Comparison of ENCODE assay signal across 10 cellular contexts in genomic region chr14:36518586-36519430, GRCh38. TPM values are rescaled to one million over a fixed set of nuclear protein-coding genes. Genes with fewer than 3 reads are reported as not detected.
A peak's percentile ranks its signal among the peaks of the same experiment; 100 is the strongest.
DNase-seq lines count a peak whose midpoint lies in the region; ATAC-seq, FAIRE-seq and TF ChIP-seq lines count a peak whose summit lies in the region.
"Had no signal": no experiment of that assay in that cellular context is flagged by ENCODE, and none has a peak within 500 bp of the region (broad histone marks: within the 10 kb centered on the region; RNA-seq: fewer than 3 reads in every experiment).

No MANE protein-coding gene starts in this region.

- CTCF ChIA-PET in endothelial cell of umbilical vein (lab: Charles Lee) (interaction anchor here (1.0 to 1.5 kb wide), 3 partner anchors 19 to 423 kb away, joined by 3 to 4 read pairs (median 3); no protein-coding TSS in a partner anchor), HEK293T (lab: Yijun Ruan, JAX) (interaction anchor here (0.7 to 1.5 kb wide), 2 partner anchors 29 to 449 kb away, joined by 3 to 5 read pairs; no protein-coding TSS in a partner anchor)

- no peak overlapping the region for H3K4me2 ChIP-seq in endothelial cell of umbilical vein (ENCODE audit: insufficient read depth, low read length)

- H3K4me3 ChIP-seq in endothelial cell of umbilical vein (replicated peaks in 1 of 3; ENCODE audit: insufficient read depth in 1 of 3, low read depth in 1 of 3, low read length in 3 of 3) (no peak overlapping the region), gastrocnemius medialis (peak overlapping the region; percentile 23 to 57 (median 28))

- no peaks in the 10 kb centered on the region for H3K36me3 ChIP-seq in endothelial cell of umbilical vein (ENCODE audit: control insufficient read depth in 2 of 2, extremely low read depth in 1 of 2, insufficient read depth in 2 of 2, low read length in 2 of 2)
- H3K36me3 ChIP-seq in gastrocnemius medialis = no peaks in the 10 kb centered on the region

- no peak overlapping the region for H3K27ac ChIP-seq in endothelial cell of umbilical vein (ENCODE audit: insufficient read depth, low read depth, low read length)
- no peak overlapping the region for H3K27ac ChIP-seq in gastrocnemius medialis

- no peak for TF ChIP-seq CTCF in endothelial cell of umbilical vein (IDR thresholded peaks at IDR 0.05; ENCODE audit: extremely low read depth in 1 of 2, insufficient read depth in 1 of 2, low read depth in 1 of 2, low read length in 2 of 2)
- TF ChIP-seq CTCF in gastrocnemius medialis (IDR thresholded peaks at IDR 0.05 in 4 of 5, conservative IDR thresholded peaks at IDR 0.05 in 1 of 5) = no peak

- intact Hi-C loops in endothelial cell of umbilical vein (cut with micrococcal nuclease) = no loop called here
- intact Hi-C loops in gastrocnemius medialis (cut with DNase I; ENCODE audit: low total_unique reads) = loop anchor here (10.0 kb wide), 1 partner anchor 136 kb away; no protein-coding TSS in a partner anchor

- H3K4me1 ChIP-seq in endothelial cell of umbilical vein (ENCODE audit: control insufficient read depth, extremely low read depth, insufficient read depth, low read length) = peaks cover 6% of the 10 kb centered on the region
- peaks cover 20 to 31% of the 10 kb centered on the region in 2 donors for H3K4me1 ChIP-seq in gastrocnemius medialis

- H3K27me3 ChIP-seq in endothelial cell of umbilical vein (ENCODE audit: control insufficient read depth in 2 of 2, insufficient read depth in 2 of 2, low read length in 2 of 2) (peaks cover 90 to 99% of the 10 kb centered on the region in 2 experiments), gastrocnemius medialis (peaks cover 96 to 98% (median 98%) of the 10 kb centered on the region in 3 donors)

- dilution Hi-C loops in endothelial cell of umbilical vein (cut with MboI; ENCODE audit: extremely low pct_ligation_motif_present, low sequenced_read_pairs) = no loop called here

- no peak for TF ChIP-seq POLR2A in endothelial cell of umbilical vein (IDR thresholded peaks at IDR 0.05; ENCODE audit: low read depth, low read length)
- no peak for TF ChIP-seq POLR2A in gastrocnemius medialis (IDR thresholded peaks at IDR 0.05)

- H3K9ac ChIP-seq in endothelial cell of umbilical vein (replicated peaks; ENCODE audit: extremely low read depth, insufficient read depth, low read length) = no peak overlapping the region

- POLR2A ChIA-PET in endothelial cell of umbilical vein (lab: Charles Lee) (no interaction called here), HEK293T (lab: Yijun Ruan, JAX) (no interaction called here)

- no peaks in the 10 kb centered on the region for H3K9me1 ChIP-seq in endothelial cell of umbilical vein (replicated peaks; ENCODE audit: control insufficient read depth, extremely low read depth, insufficient read depth, low read length)

- H3K9me3 ChIP-seq in endothelial cell of umbilical vein (replicated peaks; ENCODE audit: control insufficient read depth, insufficient read depth, low read length) (no peaks in the 10 kb centered on the region), gastrocnemius medialis (no peaks in the 10 kb centered on the region)

- in situ Hi-C loops in gastrocnemius medialis (cut with MboI; ENCODE audit: low sequenced_read_pairs in 4 of 4) = loop anchor here in 1 of 4 donors (25.0 kb wide), 1 partner anchor 1068 kb away; the partner anchor contains the start of genes FOXA1 and TTC6

- FAIRE-seq in endothelial cell of umbilical vein (lab: Jason Lieb, UNC) = no peak

- BruUV-seq in endothelial cell of umbilical vein (replicated peaks; lab: Mats Ljungman, UMichigan) = no TSS peak

- no peak for ATAC-seq in gastrocnemius medialis

- H2AFZ ChIP-seq in endothelial cell of umbilical vein (ENCODE audit: low read depth, low read length) = no peak overlapping the region

- no peaks in the 10 kb centered on the region for H4K20me1 ChIP-seq in endothelial cell of umbilical vein (replicated peaks; ENCODE audit: control insufficient read depth, extremely low read depth, insufficient read depth, low read length)

- H3K79me2 ChIP-seq in endothelial cell of umbilical vein (ENCODE audit: control insufficient read depth, insufficient read depth, low read length) = no peaks in the 10 kb centered on the region

- DNase-seq in NCI-H2107 (lab: John Stamatoyannopoulos, UW) (peak; percentile 84), NCI-H2107 treated with DMSO at 0.1 percent for 48 hours (lab: John Stamatoyannopoulos, UW; ENCODE audit: unreplicated experiment) (no peak), NCI-H2227 (lab: John Stamatoyannopoulos, UW; ENCODE audit: unreplicated experiment) (peak; percentile 62), endothelial cell of umbilical vein (ENCODE audit: low read depth, low spot score) (no peak), gastrocnemius medialis (no peak), NCI-H510A (lab: John Stamatoyannopoulos, UW) (no peak), HEK293T (ENCODE audit: extremely low spot score) (no peak)
- no peak for DNase-seq in stimulated activated CD4-positive, alpha-beta T cell treated with anti-CD3 and anti-CD28 coated beads, Interleukin-4, amount 100 ng/mL, for 1 hour

TF ChIP-seq in endothelial cell of umbilical vein, 7 proteins besides CTCF, POLR2A, EP300 and RAD21:
- no peak for TF ChIP-seq POLR2AphosphoS5 (IDR thresholded peaks at IDR 0.05; ENCODE audit: insufficient read depth, low read depth, low read length)
- TF ChIP-seq EZH2 (IDR thresholded peaks at IDR 0.05; ENCODE audit: borderline replicate concordance, low read depth, low read length, severe bottlenecking) = peak; percentile 88

TF ChIP-seq in HEK293T, 16 proteins besides CTCF, POLR2A, EP300 and RAD21:
- TF ChIP-seq HDGF (IDR thresholded peaks at IDR 0.05; ENCODE audit: borderline replicate concordance) (no peak), SP1 (IDR thresholded peaks at IDR 0.05) (no peak), TARDBP (IDR thresholded peaks at IDR 0.05) (no peak), CTBP1 (IDR thresholded peaks at IDR 0.05; ENCODE audit: borderline replicate concordance) (no peak), ELF4 (IDR thresholded peaks at IDR 0.05) (no peak), BHLHE40 (IDR thresholded peaks at IDR 0.05; ENCODE audit: borderline replicate concordance) (no peak), L3MBTL2 (conservative IDR thresholded peaks at IDR 0.05) (no peak), ZNF384 (IDR thresholded peaks at IDR 0.05) (no peak), FOXM1 (IDR thresholded peaks at IDR 0.05; ENCODE audit: borderline replicate concordance) (no peak)
- TF ChIP-seq, protein P1, sequence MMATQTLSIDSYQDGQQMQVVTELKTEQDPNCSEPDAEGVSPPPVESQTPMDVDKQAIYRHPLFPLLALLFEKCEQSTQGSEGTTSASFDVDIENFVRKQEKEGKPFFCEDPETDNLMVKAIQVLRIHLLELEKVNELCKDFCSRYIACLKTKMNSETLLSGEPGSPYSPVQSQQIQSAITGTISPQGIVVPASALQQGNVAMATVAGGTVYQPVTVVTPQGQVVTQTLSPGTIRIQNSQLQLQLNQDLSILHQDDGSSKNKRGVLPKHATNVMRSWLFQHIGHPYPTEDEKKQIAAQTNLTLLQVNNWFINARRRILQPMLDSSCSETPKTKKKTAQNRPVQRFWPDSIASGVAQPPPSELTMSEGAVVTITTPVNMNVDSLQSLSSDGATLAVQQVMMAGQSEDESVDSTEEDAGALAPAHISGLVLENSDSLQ (IDR thresholded peaks at IDR 0.05) = no peak
TF ChIP-seq in HEK293T: peak in this region for 0.

RNA-seq across cellular contexts. Expression of gene NKX2-1, which starts 1.2 kb away (rescaled TPM):
- not detected in 2 replicates for total RNA-seq in endothelial cell of umbilical vein
- not detected in 2 replicates for polyA plus RNA-seq in endothelial cell of umbilical vein
- polyA plus RNA-seq in endothelial cell of umbilical vein (2011; cell fraction: cytosol; rRNA removed) = not detected in 2 replicates
- not detected in 2 replicates for polyA plus RNA-seq in endothelial cell of umbilical vein (2011; cell fraction: nucleus; rRNA removed)
- polyA plus RNA-seq in endothelial cell of umbilical vein (2012) = not detected in 2 replicates
- not detected in 2 replicates for polyA minus RNA-seq in endothelial cell of umbilical vein
- not detected for polyA minus RNA-seq in endothelial cell of umbilical vein (2011; cell fraction: cytosol; rRNA and poly(A)+ RNA removed)
- not detected in 2 replicates for polyA minus RNA-seq in endothelial cell of umbilical vein (2011; cell fraction: nucleus; rRNA and poly(A)+ RNA removed)
- total RNA-seq in gastrocnemius medialis = not detected
- total RNA-seq: mononuclear cell; T-helper 2 cell treated with Interferon-gamma antibody and Interleukin-4, amounts not matched to agents 100 ng/mL and 5 ng/mL, for 36 hours had no signal

Comparison
In these comparisons a context has a peak if more than half of its experiments do, and no peak if none do; other contexts are left out.
1. DNase-seq: peak in NCI-H2107 (single experiment) and NCI-H2227 (single experiment); none in NCI-H2107 treated with DMSO at 0.1 percent for 48 hours (single experiment), endothelial cell of umbilical vein (single experiment), gastrocnemius medialis (0 of 2), NCI-H510A (single experiment), HEK293T (single experiment) and stimulated activated CD4-positive, alpha-beta T cell treated with anti-CD3 and anti-CD28 coated beads, Interleukin-4, amount 100 ng/mL, for 1 hour (single experiment).
2. H3K4me3 ChIP-seq: peak in gastrocnemius medialis (4 of 4); none in endothelial cell of umbilical vein (0 of 3).